ENCODE assay signal across 12 cellular contexts in the genomic region with DNA sequence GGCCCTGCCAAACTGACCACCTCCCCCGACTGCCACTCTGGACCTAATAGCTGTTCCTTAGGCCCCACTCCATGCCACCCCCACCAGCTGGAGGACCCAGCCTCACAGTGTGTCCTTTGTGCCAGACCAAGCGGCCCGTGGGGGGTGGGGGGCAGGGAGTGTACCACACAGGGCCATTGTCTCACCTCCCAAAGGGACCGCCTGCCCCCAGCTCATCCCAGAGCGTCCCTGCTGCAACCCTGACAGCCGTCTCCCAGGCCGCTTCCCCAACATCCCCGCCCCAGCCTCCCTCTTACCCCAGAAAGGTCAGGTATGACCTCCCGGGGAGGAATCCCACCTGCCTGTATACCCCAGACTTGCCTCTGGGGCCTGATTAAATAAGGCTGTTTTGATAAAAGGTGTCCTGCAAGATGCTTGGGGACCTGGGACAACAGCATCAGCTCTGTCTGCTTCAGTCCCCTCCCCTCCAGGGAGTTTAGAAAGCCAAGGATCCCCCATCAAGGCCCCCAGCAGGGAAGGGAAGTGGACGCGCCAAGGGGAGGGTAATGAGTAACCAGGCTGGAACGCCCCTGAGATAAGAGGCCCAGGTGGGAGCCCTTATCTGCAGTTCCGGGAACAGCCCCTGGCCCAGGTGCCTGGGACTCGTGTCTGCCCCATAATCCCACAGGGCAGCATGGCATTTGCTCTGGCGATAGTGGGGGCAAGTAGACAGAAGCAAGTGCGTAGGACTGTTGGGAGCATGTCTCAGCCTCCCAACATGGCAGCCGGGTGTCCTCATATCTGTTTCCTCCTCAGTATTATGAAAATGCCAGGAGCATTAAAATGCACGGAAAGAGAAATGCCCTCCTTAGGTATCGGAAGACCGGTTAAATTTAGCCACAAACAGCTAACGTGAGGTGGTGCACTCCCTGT. TPM values are rescaled to one million over a fixed set of nuclear protein-coding genes. Genes with fewer than 3 reads are reported as not detected.
DNase-seq lines count a peak whose midpoint lies in the region; ATAC-seq and TF ChIP-seq lines count a peak whose summit lies in the region.
"Had no signal": no experiment of that assay in that cellular context is flagged by ENCODE, and none has a peak within 500 bp of the region (broad histone marks: within the 10 kb centered on the region; RNA-seq: fewer than 3 reads in every experiment).

No MANE protein-coding gene starts in this region.

- peaks cover 6% of the 10 kb centered on the region for H3K36me3 Mint-ChIP-seq in effector memory CD8-positive, alpha-beta T cell (ENCODE audit: insufficient read depth)

- no peak overlapping the region for H3K4me3 Mint-ChIP-seq in effector memory CD8-positive, alpha-beta T cell

- no peak overlapping the region for H3K27ac Mint-ChIP-seq in effector memory CD8-positive, alpha-beta T cell

- H3K27me3 Mint-ChIP-seq in effector memory CD8-positive, alpha-beta T cell, result peaks cover 0 to 39% of the 10 kb centered on the region in 2 donors

- DNase-seq in globus pallidus (ENCODE audit: low spot score) (peak; percentile 94), mucosa of gallbladder (ENCODE audit: low spot score) (peak; percentile 87), activated gamma-delta T cell treated with Interleukin-2 at 50 U/mL for 16 hours (no peak), NCI-H1417 treated with DMSO at 0.1 percent for 48 hours (lab: John Stamatoyannopoulos, UW) (no peak)
- DNase-seq in effector memory CD8-positive, alpha-beta T cell, result no peak
- DNase-seq: activated CD4-positive, CD25-positive, alpha-beta regulatory T cell; Kasumi-1 had no signal

- no peak overlapping the region for H3K4me3 ChIP-seq in OCI-LY3 (ENCODE audit: low read length)
- H3K4me3 ChIP-seq: psoas muscle had no signal

- H3K27ac ChIP-seq in 22Rv1 (peak overlapping the region; percentile 74), OCI-LY3 (ENCODE audit: low read length) (no peak overlapping the region)
- H3K27ac ChIP-seq: psoas muscle had no signal

- no peaks in the 10 kb centered on the region for H4K20me1 ChIP-seq in OCI-LY3 (ENCODE audit: insufficient read depth, low read length)

- peak overlapping the region; percentile 72; the same call in 1 of the 2 replicates for H2AFZ ChIP-seq in OCI-LY3 (ENCODE audit: low read depth, low read length)

- H3K4me1 ChIP-seq in OCI-LY3 (ENCODE audit: low read length), result peaks cover 25% of the 10 kb centered on the region

- no peaks in the 10 kb centered on the region for H3K36me3 ChIP-seq in OCI-LY3 (replicated peaks; ENCODE audit: low read depth, low read length)

- peaks cover 11% of the 10 kb centered on the region for H3K27me3 ChIP-seq in OCI-LY3 (ENCODE audit: low read depth, low read length)

- H3K79me2 ChIP-seq in OCI-LY3 (ENCODE audit: low read length), result no peaks in the 10 kb centered on the region

- H3K9ac ChIP-seq in OCI-LY3 (ENCODE audit: low read length), result no peak overlapping the region

- H3K9me3 ChIP-seq in OCI-LY3 (ENCODE audit: insufficient read depth, low read length), result no peaks in the 10 kb centered on the region
- H3K9me3 ChIP-seq: psoas muscle had no signal

- peaks cover 14 to 21% of the 10 kb centered on the region in 2 donors for H3K4me1 Mint-ChIP-seq in effector memory CD8-positive, alpha-beta T cell (ENCODE audit: low read depth in 2 of 2)

- no peaks in the 10 kb centered on the region for H3K9me3 Mint-ChIP-seq in effector memory CD8-positive, alpha-beta T cell

- peak overlapping the region; percentile 26; the same call in 1 of the 2 replicates for H3K4me2 ChIP-seq in OCI-LY3 (ENCODE audit: low read length)

- no peak for ATAC-seq in effector memory CD8-positive, alpha-beta T cell (replicated peaks)
- no peak for ATAC-seq in GM21717 (IDR thresholded peaks at IDR 0.05; ENCODE audit: unreplicated experiment)
- ATAC-seq: psoas muscle had no signal

- TF ChIP-seq CTCF in 22Rv1 (IDR thresholded peaks at IDR 0.05), result no peak
- TF ChIP-seq CTCF in OCI-LY3 (IDR thresholded peaks at IDR 0.05; ENCODE audit: low read depth, low read length), result no peak

RNA-seq across cellular contexts. Expression of gene CDC42EP1, which starts 9.0 kb away (rescaled TPM):
- 186 TPM for total RNA-seq in mucosa of gallbladder

RNA-seq across cellular contexts. Expression of gene LGALS2, which starts 10.6 kb away (rescaled TPM):
- 776 TPM for total RNA-seq in mucosa of gallbladder
- total RNA-seq: G401, psoas muscle had no signal

RNA-seq across cellular contexts. Expression of gene GGA1, which starts 39.4 kb away (rescaled TPM):
- 81.5 TPM for total RNA-seq in mucosa of gallbladder

RNA-seq across cellular contexts. Expression of gene CARD10, which starts 50.0 kb away (rescaled TPM):
- 62.8 TPM for total RNA-seq in mucosa of gallbladder

Comparison
In these comparisons a context has a peak if more than half of its experiments do, and no peak if none do; other contexts are left out.
1. DNase-seq: peak in globus pallidus (single experiment) and mucosa of gallbladder (single experiment); none in effector memory CD8-positive, alpha-beta T cell (0 of 3), activated gamma-delta T cell treated with Interleukin-2 at 50 U/mL for 16 hours (single experiment) and NCI-H1417 treated with DMSO at 0.1 percent for 48 hours (single experiment).